8 cellular contexts compared by ENCODE assay signal in genomic region chr7:140304071-140304799, GRCh38.
A peak's percentile ranks its signal among the peaks of the same experiment; 100 is the strongest.
DNase-seq lines count a peak whose midpoint lies in the region; ATAC-seq and TF ChIP-seq lines count a peak whose summit lies in the region.

No MANE protein-coding gene starts in this region.

- H3F3A ChIP-seq in GM23248 (ENCODE audit: insufficient read depth): no peaks in the 10 kb centered on the region

- H3K27ac ChIP-seq in GM23248: no peak overlapping the region

- ATAC-seq in SK-N-SH treated with all-trans-retinoic acid at 6 μM for 48 hours (peak; percentile 46; the same call in 1 of the 3 replicates), GM19035 (IDR thresholded peaks at IDR 0.05; ENCODE audit: unreplicated experiment) (no peak), GM21526 (IDR thresholded peaks at IDR 0.05; ENCODE audit: low FRiP score, unreplicated experiment) (no peak)

- no peaks in the 10 kb centered on the region for H3K9me3 Mint-ChIP-seq in chondrocyte (ENCODE audit: low read depth)

- H3K27ac Mint-ChIP-seq in chondrocyte (ENCODE audit: unreplicated experiment): no peak overlapping the region

- no peaks in the 10 kb centered on the region for H3K4me1 ChIP-seq in GM23248 (ENCODE audit: insufficient read depth)
- peaks cover 30% of the 10 kb centered on the region for H3K4me1 ChIP-seq in mucosa of stomach (ENCODE audit: control insufficient read depth, insufficient read depth, low read length)

- H3K36me3 Mint-ChIP-seq in chondrocyte (ENCODE audit: low read depth): no peaks in the 10 kb centered on the region

- H3K9ac ChIP-seq in GM23248: no peak overlapping the region
- H3K9ac ChIP-seq in mucosa of stomach (ENCODE audit: low read length): peak overlapping the region; percentile 15

- H3K4me3 ChIP-seq in GM23248 (no peak overlapping the region), mucosa of stomach (ENCODE audit: low read length) (no peak overlapping the region)

- no peak overlapping the region for H3K4me3 Mint-ChIP-seq in chondrocyte (ENCODE audit: unreplicated experiment)

- no peaks in the 10 kb centered on the region for H3K4me1 Mint-ChIP-seq in chondrocyte (ENCODE audit: low read depth)

- no peaks in the 10 kb centered on the region for H3K9me3 ChIP-seq in GM23248 (ENCODE audit: low read depth)
- H3K9me3 ChIP-seq in mucosa of stomach (ENCODE audit: control insufficient read depth, low read length): no peaks in the 10 kb centered on the region

- H3K9me2 ChIP-seq in GM23248 (ENCODE audit: insufficient read depth): no peaks in the 10 kb centered on the region

- no peaks in the 10 kb centered on the region for H4K20me1 ChIP-seq in GM23248 (ENCODE audit: insufficient read depth)

- peak; percentile 70 for TF ChIP-seq CTCF in chondrocyte (IDR thresholded peaks at IDR 0.05)

- H3K27me3 ChIP-seq in GM23248 (replicated peaks; ENCODE audit: insufficient read depth): no peaks in the 10 kb centered on the region
- no peaks in the 10 kb centered on the region for H3K27me3 ChIP-seq in mucosa of stomach (ENCODE audit: control insufficient read depth, insufficient read depth, low read length)

- 87 to 93% methylated on average over 6 to 7 of the region's 7 CpGs for WGBS in GM23248 (ENCODE audit: low coverage in 1 of 2, low lambda C conversion rate in 2 of 2, missing lambda C conversion rate in 2 of 2), 2 experiments

- H3K79me2 ChIP-seq in GM23248 (ENCODE audit: insufficient read depth): no peaks in the 10 kb centered on the region

- DNase-seq in DMS53 (lab: John Stamatoyannopoulos, UW): peak; percentile 73
- peak; percentile 46 for DNase-seq in GM23248
- DNase-seq in chondrocyte (ENCODE audit: low spot score): no peak
- no peak for DNase-seq in NCI-H345 treated with DMSO at 0.1 percent for 48 hours (lab: John Stamatoyannopoulos, UW; ENCODE audit: unreplicated experiment)

- in situ Hi-C loops in GM23248 (cut with MboI): no loop called here

- H3K36me3 ChIP-seq in GM23248 (ENCODE audit: low read depth): no peaks in the 10 kb centered on the region
- no peaks in the 10 kb centered on the region for H3K36me3 ChIP-seq in mucosa of stomach (ENCODE audit: control insufficient read depth, insufficient read depth, low read length)

- peaks cover under 1% of the 10 kb centered on the region for H3K27me3 Mint-ChIP-seq in chondrocyte (ENCODE audit: low read depth)

- no peak overlapping the region for H3K4me2 ChIP-seq in GM23248 (ENCODE audit: unreplicated experiment)

- H2AFZ ChIP-seq in GM23248: no peak overlapping the region

TF ChIP-seq in SK-N-SH treated with all-trans-retinoic acid at 6 μM for 48 hours, 23 proteins besides CTCF, POLR2A, EP300 and RAD21:
- TF ChIP-seq BACH2 (CRISPR knock-in tag; IDR thresholded peaks at IDR 0.05; ENCODE audit: borderline replicate concordance): no peak
- TF ChIP-seq PATZ1 (CRISPR knock-in tag; IDR thresholded peaks at IDR 0.05; ENCODE audit: borderline replicate concordance): no peak
- no peak for TF ChIP-seq ISL1 (CRISPR knock-in tag; IDR thresholded peaks at IDR 0.05)
- TF ChIP-seq ARNTL (CRISPR knock-in tag; IDR thresholded peaks at IDR 0.05; ENCODE audit: borderline replicate concordance, low read depth): no peak
- TF ChIP-seq TOX (CRISPR knock-in tag; IDR thresholded peaks at IDR 0.05; ENCODE audit: borderline replicate concordance): no peak
- TF ChIP-seq SNAI2 (CRISPR knock-in tag; IDR thresholded peaks at IDR 0.05): no peak
- no peak for TF ChIP-seq OSR1 (CRISPR knock-in tag; IDR thresholded peaks at IDR 0.05)
- TF ChIP-seq ZFP30 (CRISPR knock-in tag; IDR thresholded peaks at IDR 0.05): no peak
- no peak for TF ChIP-seq ZNF70 (CRISPR knock-in tag; IDR thresholded peaks at IDR 0.05)
- TF ChIP-seq PPARA (CRISPR knock-in tag; IDR thresholded peaks at IDR 0.05; ENCODE audit: borderline replicate concordance): no peak
- no peak for TF ChIP-seq CSRNP3 (CRISPR knock-in tag; IDR thresholded peaks at IDR 0.05)
- TF ChIP-seq CSDC2 (CRISPR knock-in tag; IDR thresholded peaks at IDR 0.05): no peak
- TF ChIP-seq TSHZ2 (CRISPR knock-in tag; IDR thresholded peaks at IDR 0.05): no peak
- no peak for TF ChIP-seq TCF4 (CRISPR knock-in tag; IDR thresholded peaks at IDR 0.05; ENCODE audit: borderline replicate concordance)
- no peak for TF ChIP-seq ZC3H10 (CRISPR knock-in tag; IDR thresholded peaks at IDR 0.05)
- TF ChIP-seq ZFP3 (CRISPR knock-in tag; IDR thresholded peaks at IDR 0.05): no peak
- no peak for TF ChIP-seq CREB5 (CRISPR knock-in tag; IDR thresholded peaks at IDR 0.05; ENCODE audit: low read depth)
- no peak for TF ChIP-seq ZNF565 (CRISPR knock-in tag; conservative IDR thresholded peaks at IDR 0.05; ENCODE audit: low read depth)
TF ChIP-seq in SK-N-SH treated with all-trans-retinoic acid at 6 μM for 48 hours: peak in this region for 0.

Comparison
In these comparisons a context has a peak if more than half of its experiments do, and no peak if none do; other contexts are left out.
1. DNase-seq: peak in DMS53 (single experiment) and GM23248 (single experiment); none in chondrocyte (single experiment) and NCI-H345 treated with DMSO at 0.1 percent for 48 hours (single experiment).